16 cellular contexts compared by ENCODE assay signal in the genomic region with DNA sequence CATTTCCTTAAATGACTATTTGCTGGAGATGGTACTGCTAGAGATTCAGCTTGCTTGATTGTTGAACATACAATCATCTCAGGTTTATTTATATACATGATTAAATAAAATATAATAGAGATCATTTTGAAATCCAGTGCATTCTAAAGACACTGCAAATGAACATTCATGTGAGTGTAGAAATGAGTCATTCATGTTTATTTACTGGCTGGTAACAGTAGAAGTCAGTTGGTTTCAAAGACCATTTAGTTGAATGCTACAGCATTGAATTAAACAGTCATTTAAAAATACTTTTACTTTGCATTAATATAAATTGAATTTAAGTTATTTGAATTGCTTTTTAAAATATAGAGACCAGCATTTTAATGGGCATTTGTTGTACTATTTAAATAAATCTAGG.
"Had no signal": no experiment of that assay in that cellular context is flagged by ENCODE, and none has a peak within 500 bp of the region (broad histone marks: within the 10 kb centered on the region; RNA-seq: fewer than 3 reads in every experiment).

No MANE protein-coding gene starts in this region.

- H3K4me3 ChIP-seq: pancreas, spleen, tibial nerve, upper lobe of right lung, vagina had no signal

- H3K9me3 ChIP-seq: pancreas, spleen, tibial nerve, upper lobe of right lung, vagina had no signal

- FAIRE-seq: endometrium, pancreas had no signal

- DNase-seq: effector memory CD4-positive, alpha-beta T cell; mesendoderm; naive B cell; occipital lobe; pancreas; spleen; stimulated activated CD4-positive, alpha-beta T cell treated with anti-CD3 and anti-CD28 coated beads, Interleukin-15, amount 100 ng/mL, for 24 hours; stimulated activated CD4-positive, alpha-beta T cell treated with anti-CD3 and anti-CD28 coated beads, Interleukin-1b, Interleukin-23, amount 100 ng/mL, for 48 hours; stimulated activated CD4-positive, alpha-beta T cell treated with anti-CD3 and anti-CD28 coated beads, Interleukin-4, amount 100 ng/mL, for 24 hours; upper lobe of right lung had no signal

- H3K36me3 ChIP-seq: pancreas, spleen, tibial nerve, upper lobe of right lung, vagina had no signal

- H3K4me1 ChIP-seq: pancreas, spleen, tibial nerve, upper lobe of right lung, vagina had no signal

- H3K27me3 ChIP-seq: pancreas, spleen, tibial nerve, upper lobe of right lung, vagina had no signal

- ATAC-seq: esophagus mucosa; pancreas; sciatic nerve; stimulated activated memory B cell treated with anti-CD40 and anti-IgM and Interleukin-4, amounts not matched to agents 10 μg/mL and 1 μg/mL and 100 μg/mL, for 72 hours; upper lobe of right lung had no signal

- H3K27ac ChIP-seq: pancreas, spleen, tibial nerve, upper lobe of right lung, vagina had no signal
